In genomic region chr2:54925022-54925421, GRCh38 we compare ENCODE assay signal across 16 cellular contexts.
"Had no signal": no experiment of that assay in that cellular context is flagged by ENCODE, and none has a peak within 500 bp of the region (broad histone marks: within the 10 kb centered on the region; RNA-seq: fewer than 3 reads in every experiment).

No MANE protein-coding gene starts in this region.

- DNase-seq: Kasumi-1, MM.1S, NCI-H1092 treated with DMSO at 0.1 percent for 48 hours, NCI-H1436, NCI-H1694, NCI-H187 treated with DMSO at 0.1 percent for 48 hours, NCI-H2029 treated with DMSO at 0.1 percent for 48 hours, NCI-H2171 treated with DMSO at 0.1 percent for 48 hours, NCI-H2227 treated with DMSO at 0.1 percent for 48 hours, NCI-H524, NCI-H526 treated with DMSO at 0.1 percent for 48 hours, NCI-H748 treated with DMSO at 0.1 percent for 48 hours, PC-3, SHP77, SK-N-SH, SW 1271 had no signal
